In genomic region chr9:133342083-133342406, GRCh38 we compare ENCODE assay signal across 10 cellular contexts. TPM values are rescaled to one million over a fixed set of nuclear protein-coding genes. Genes with fewer than 3 reads are reported as not detected.
DNase-seq lines count a peak whose midpoint lies in the region; ATAC-seq and TF ChIP-seq lines count a peak whose summit lies in the region.
"Had no signal": no experiment of that assay in that cellular context is flagged by ENCODE, and none has a peak within 500 bp of the region (broad histone marks: within the 10 kb centered on the region; RNA-seq: fewer than 3 reads in every experiment).

No MANE protein-coding gene starts in this region.

- peaks cover 15% of the 10 kb centered on the region for H3F3A ChIP-seq in DOHH2 (ENCODE audit: control insufficient read depth, insufficient read depth)

- H3K9me2 ChIP-seq in DOHH2 (replicated peaks; ENCODE audit: control insufficient read depth, low read length) = no peaks in the 10 kb centered on the region
- H3K9me2 ChIP-seq in Karpas-422 (replicated peaks; ENCODE audit: insufficient read depth, low read length) = no peaks in the 10 kb centered on the region

- no peak for TF ChIP-seq POLR2A in esophagus squamous epithelium (IDR thresholded peaks at IDR 0.05)

- H3K36me3 Mint-ChIP-seq in chondrocyte (ENCODE audit: low read depth) = peaks cover 11% of the 10 kb centered on the region
- peaks cover 22 to 30% of the 10 kb centered on the region in 2 donors for H3K36me3 Mint-ChIP-seq in naive B cell

- H3K4me1 ChIP-seq in DOHH2 (ENCODE audit: control insufficient read depth, low read length) (peaks cover 40% of the 10 kb centered on the region), HUES48 (ENCODE audit: control insufficient read depth, insufficient read depth, low read length) (peaks cover 4% of the 10 kb centered on the region; the same call in 1 of the 2 replicates), Karpas-422 (ENCODE audit: low read length) (peaks cover 8% of the 10 kb centered on the region), esophagus squamous epithelium (peaks cover 8 to 65% (median 16%) of the 10 kb centered on the region in 3 donors)

- no peak overlapping the region for H3K27ac Mint-ChIP-seq in chondrocyte (ENCODE audit: unreplicated experiment)
- H3K27ac Mint-ChIP-seq in naive B cell = peak overlapping the region in 4 of 6 donors; percentile 52 to 91 (median 74)

- no peaks in the 10 kb centered on the region for H3K9me3 Mint-ChIP-seq in chondrocyte (ENCODE audit: low read depth)
- H3K9me3 Mint-ChIP-seq in naive B cell = peaks cover 0 to 10% (median 0%) of the 10 kb centered on the region in 7 donors
- H3K9me3 Mint-ChIP-seq: activated T-cell treated with anti-CD3 and anti-CD28 coated beads, Interleukin-2, amount 50 U/mL, for 4 hours had no signal

- H2AFZ ChIP-seq in Karpas-422 (ENCODE audit: low read length) = no peak overlapping the region

- H3K27me3 ChIP-seq in DOHH2 (ENCODE audit: control insufficient read depth, low read length) (no peaks in the 10 kb centered on the region), HUES48 (ENCODE audit: control insufficient read depth, insufficient read depth, low read length) (no peaks in the 10 kb centered on the region), Karpas-422 (ENCODE audit: low read length) (no peaks in the 10 kb centered on the region), esophagus squamous epithelium (no peaks in the 10 kb centered on the region)

- no peaks in the 10 kb centered on the region for H4K20me1 ChIP-seq in DOHH2 (ENCODE audit: control insufficient read depth, insufficient read depth, low read depth, low read length)
- peaks cover 6% of the 10 kb centered on the region; the same call in 1 of the 2 replicates for H4K20me1 ChIP-seq in Karpas-422 (ENCODE audit: insufficient read depth, low read depth, low read length)

- TF ChIP-seq CTCF in DOHH2 (IDR thresholded peaks at IDR 0.05; ENCODE audit: low read depth, low read length, poor library complexity, severe bottlenecking) (peak; percentile 32), chondrocyte (IDR thresholded peaks at IDR 0.05) (peak; percentile 40), esophagus squamous epithelium (IDR thresholded peaks at IDR 0.05) (peak in 1 of 6 experiments; percentile 17)

- H3K4me2 ChIP-seq in DOHH2 (ENCODE audit: low read length) = no peak overlapping the region
- H3K4me2 ChIP-seq in Karpas-422 (ENCODE audit: low read depth, low read length, poor library complexity, severe bottlenecking) = no peak overlapping the region

- peaks cover 24% of the 10 kb centered on the region for H3K79me2 ChIP-seq in DOHH2 (ENCODE audit: control insufficient read depth, low read length)
- H3K79me2 ChIP-seq in Karpas-422 (ENCODE audit: low read length) = peaks cover 19% of the 10 kb centered on the region

- 79 to 80% methylated on average over 2 to 8 of the region's 12 CpGs for WGBS in esophagus squamous epithelium, 2 donors

- H3K27ac ChIP-seq in DOHH2 (ENCODE audit: low read depth, low read length) (no peak overlapping the region), HUES48 (ENCODE audit: low read depth, low read length) (peak overlapping the region; percentile 31), Karpas-422 (ENCODE audit: low read length) (no peak overlapping the region), esophagus squamous epithelium (peak overlapping the region in 2 of 4 donors; percentile 17 to 37)

- peaks cover 80% of the 10 kb centered on the region for H3K36me3 ChIP-seq in DOHH2 (ENCODE audit: control insufficient read depth, low read length)
- peaks cover 75% of the 10 kb centered on the region for H3K36me3 ChIP-seq in HUES48 (ENCODE audit: control insufficient read depth, insufficient read depth, low read length)
- peaks cover 9% of the 10 kb centered on the region; the same call in 1 of the 2 replicates for H3K36me3 ChIP-seq in Karpas-422 (ENCODE audit: insufficient read depth, low read length)
- peaks cover 23 to 69% (median 26%) of the 10 kb centered on the region in 3 donors for H3K36me3 ChIP-seq in esophagus squamous epithelium

- H3K9ac ChIP-seq in HUES48 (ENCODE audit: low read depth, low read length) (no peak overlapping the region), Karpas-422 (ENCODE audit: low read length) (no peak overlapping the region)

- no peak overlapping the region for H3K4me3 ChIP-seq in DOHH2 (ENCODE audit: low read length)
- no peak overlapping the region for H3K4me3 ChIP-seq in HUES48 (ENCODE audit: low read depth, low read length)
- no peak overlapping the region for H3K4me3 ChIP-seq in Karpas-422 (ENCODE audit: low read length)
- no peak overlapping the region for H3K4me3 ChIP-seq in esophagus squamous epithelium

- no peaks in the 10 kb centered on the region for H3K9me3 ChIP-seq in DOHH2 (ENCODE audit: control insufficient read depth, insufficient read depth, low read length)
- H3K9me3 ChIP-seq in HUES48 (ENCODE audit: control insufficient read depth, insufficient read depth, low read length) = no peaks in the 10 kb centered on the region
- no peaks in the 10 kb centered on the region for H3K9me3 ChIP-seq in Karpas-422 (ENCODE audit: low read length)
- H3K9me3 ChIP-seq in esophagus squamous epithelium = no peaks in the 10 kb centered on the region

- H3K27me3 Mint-ChIP-seq in chondrocyte (ENCODE audit: low read depth) (no peaks in the 10 kb centered on the region), naive B cell (no peaks in the 10 kb centered on the region)

- no peak for ATAC-seq in naive B cell (ENCODE audit: low read depth in 2 of 2)
- ATAC-seq: activated T-cell treated with anti-CD3 and anti-CD28 coated beads, Interleukin-2, amount 50 U/mL, for 4 hours had no signal

- H3K4me3 Mint-ChIP-seq in chondrocyte (ENCODE audit: unreplicated experiment) (no peak overlapping the region), naive B cell (peak overlapping the region in 6 of 8 donors; percentile 20 to 75 (median 46))
- H3K4me3 Mint-ChIP-seq: activated T-cell treated with anti-CD3 and anti-CD28 coated beads, Interleukin-2, amount 50 U/mL, for 4 hours had no signal

- intact Hi-C loops in esophagus squamous epithelium (cut with DNase I) = no loop called here

- DNase-seq in chondrocyte (ENCODE audit: low spot score) (no peak), naive B cell (no peak), Karpas-422 (no peak), esophagus squamous epithelium (lab: John Stamatoyannopoulos, UW) (no peak), RKO (ENCODE audit: low spot score) (no peak)
- DNase-seq: activated T-cell treated with anti-CD3 and anti-CD28 coated beads, Interleukin-2, amount 50 U/mL, for 4 hours; NCI-H1048; NCI-H69 had no signal

- H3K4me1 Mint-ChIP-seq in chondrocyte (ENCODE audit: low read depth) (peaks cover 11% of the 10 kb centered on the region), naive B cell (peaks cover 51 to 67% (median 61%) of the 10 kb centered on the region in 3 donors)

RNA-seq across cellular contexts. Expression of gene MED22, which starts 5.9 kb away (rescaled TPM):
- total RNA-seq in chondrocyte = 24.6 to 27.8 TPM (median 26.0 TPM) in 3 replicates
- polyA plus RNA-seq in naive B cell (ENCODE audit: low read depth in 6 of 6) = 10 to 100 TPM; 14.9 to 36.8 (median 20.2) TPM
- 13.6 and 30.6 TPM in 2 replicates for total RNA-seq in Karpas-422 (2014; rRNA removed; shearing (Covaris generic); ENCODE audit: low replicate concordance)
- 10 to 100 TPM; 10.8 to 22.5 (median 15.9) TPM for total RNA-seq in esophagus squamous epithelium

RNA-seq across cellular contexts. Expression of gene RPL7A, which starts 6.0 kb away (rescaled TPM):
- total RNA-seq in chondrocyte (1,095 to 1,183 TPM (median 1,126 TPM) in 3 replicates), esophagus squamous epithelium (1,000 to 10,000 TPM; 1,828 to 2,553 (median 2,363) TPM)
- polyA plus RNA-seq in naive B cell (ENCODE audit: low read depth in 6 of 6) = 1,000 to 10,000 TPM in 5 of 6 donors, 100 to 1,000 TPM in 1; 715 to 1,392 (median 1,075) TPM
- 2,407 and 2,991 TPM in 2 replicates for total RNA-seq in Karpas-422 (2014; rRNA removed; shearing (Covaris generic); ENCODE audit: low replicate concordance)

RNA-seq across cellular contexts. Expression of gene SURF6, which starts 6.1 kb away (rescaled TPM):
- total RNA-seq in chondrocyte (14.6 to 16.0 TPM (median 15.1 TPM) in 3 replicates), esophagus squamous epithelium (10 to 100 TPM; 14.5 to 28.6 (median 22.0) TPM)
- 10 to 100 TPM in 1 of 6 donors, 1 to 10 TPM in 4, under 1 TPM in 1; 0.09 to 13.0 (median 6.8) TPM for polyA plus RNA-seq in naive B cell (ENCODE audit: low read depth in 6 of 6)
- total RNA-seq in Karpas-422 (2014; rRNA removed; shearing (Covaris generic); ENCODE audit: low replicate concordance) = 5.6 and 22.9 TPM in 2 replicates

RNA-seq across cellular contexts. Expression of gene SURF1, which starts 14.2 kb away (rescaled TPM):
- 27.2 to 31.3 TPM (median 31.0 TPM) in 3 replicates for total RNA-seq in chondrocyte
- 100 to 1,000 TPM in 1 of 6 donors, 10 to 100 TPM in 5; 77.6 to 142 (median 94.1) TPM for polyA plus RNA-seq in naive B cell (ENCODE audit: low read depth in 6 of 6)
- total RNA-seq in Karpas-422 (2014; rRNA removed; shearing (Covaris generic); ENCODE audit: low replicate concordance) = 35.6 and 40.0 TPM in 2 replicates
- 10 to 100 TPM; 18.2 to 44.7 (median 32.0) TPM for total RNA-seq in esophagus squamous epithelium

RNA-seq across cellular contexts. Expression of gene SURF2, which starts 14.3 kb away (rescaled TPM):
- total RNA-seq in chondrocyte (12.5 to 13.3 TPM (median 13.2 TPM) in 3 replicates), esophagus squamous epithelium (10 to 100 TPM; 30.1 to 36.8 (median 33.6) TPM)
- polyA plus RNA-seq in naive B cell (ENCODE audit: low read depth in 6 of 6) = 10 to 100 TPM; 21.6 to 40.5 (median 28.1) TPM
- 20.0 and 52.9 TPM in 2 replicates for total RNA-seq in Karpas-422 (2014; rRNA removed; shearing (Covaris generic); ENCODE audit: low replicate concordance)
